ENCODE assay signal across 1 cellular context in the genomic region with DNA sequence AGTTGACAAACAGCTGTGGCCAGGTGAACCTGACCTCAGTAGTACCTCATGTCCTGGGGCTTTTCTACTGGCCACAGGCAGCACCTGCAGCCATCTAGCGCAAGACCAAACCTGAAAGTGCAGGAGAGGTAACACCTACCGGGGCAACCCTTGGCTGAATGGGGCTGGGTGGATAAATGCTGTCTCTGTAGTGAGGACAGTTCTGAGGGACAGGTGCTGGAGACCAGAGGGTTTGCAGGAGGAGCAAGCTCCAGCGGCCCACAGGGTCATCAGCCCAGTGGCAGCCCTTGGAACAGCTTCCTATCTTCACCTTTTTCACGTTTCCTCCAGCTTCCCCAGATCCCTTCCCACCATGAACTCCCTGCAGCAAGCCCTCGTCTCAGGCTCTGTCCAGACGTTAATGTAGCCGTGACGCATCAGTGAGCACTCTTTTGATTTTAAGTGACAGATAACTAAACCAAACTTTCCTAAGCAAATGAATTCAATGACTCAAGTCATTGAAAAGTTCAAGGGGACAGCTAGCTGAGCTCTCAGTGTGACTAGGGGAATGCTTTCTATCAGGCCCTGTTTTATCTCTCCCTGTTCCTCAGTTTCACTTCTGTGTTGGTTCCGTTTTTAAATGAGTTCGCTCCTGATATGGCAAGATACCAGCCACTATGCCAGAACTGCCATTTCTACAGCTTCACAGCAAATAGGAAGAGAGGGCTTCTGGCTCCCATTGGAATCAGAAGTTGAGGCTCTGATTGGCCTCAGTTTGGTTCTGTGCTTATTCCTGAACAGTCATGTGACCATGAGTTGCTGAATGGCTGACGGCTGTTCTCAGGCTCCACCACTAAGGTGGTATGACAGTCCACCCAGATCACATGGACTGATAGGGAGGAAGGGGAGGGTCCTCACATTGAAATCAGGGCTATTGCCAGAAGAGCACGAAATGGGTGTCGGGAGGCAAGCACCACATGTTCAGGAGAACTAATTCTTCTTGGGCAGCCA.
TF ChIP-seq lines count a peak whose summit lies in the region.

No MANE protein-coding gene starts in this region.

TF ChIP-seq in GM12878, 131 proteins besides CTCF, POLR2A, EP300 and RAD21:
- TF ChIP-seq NFXL1 (IDR thresholded peaks at IDR 0.05; ENCODE audit: borderline replicate concordance): peak; percentile 28; the same call in 1 of the 2 replicates
- TF ChIP-seq, protein P1, sequence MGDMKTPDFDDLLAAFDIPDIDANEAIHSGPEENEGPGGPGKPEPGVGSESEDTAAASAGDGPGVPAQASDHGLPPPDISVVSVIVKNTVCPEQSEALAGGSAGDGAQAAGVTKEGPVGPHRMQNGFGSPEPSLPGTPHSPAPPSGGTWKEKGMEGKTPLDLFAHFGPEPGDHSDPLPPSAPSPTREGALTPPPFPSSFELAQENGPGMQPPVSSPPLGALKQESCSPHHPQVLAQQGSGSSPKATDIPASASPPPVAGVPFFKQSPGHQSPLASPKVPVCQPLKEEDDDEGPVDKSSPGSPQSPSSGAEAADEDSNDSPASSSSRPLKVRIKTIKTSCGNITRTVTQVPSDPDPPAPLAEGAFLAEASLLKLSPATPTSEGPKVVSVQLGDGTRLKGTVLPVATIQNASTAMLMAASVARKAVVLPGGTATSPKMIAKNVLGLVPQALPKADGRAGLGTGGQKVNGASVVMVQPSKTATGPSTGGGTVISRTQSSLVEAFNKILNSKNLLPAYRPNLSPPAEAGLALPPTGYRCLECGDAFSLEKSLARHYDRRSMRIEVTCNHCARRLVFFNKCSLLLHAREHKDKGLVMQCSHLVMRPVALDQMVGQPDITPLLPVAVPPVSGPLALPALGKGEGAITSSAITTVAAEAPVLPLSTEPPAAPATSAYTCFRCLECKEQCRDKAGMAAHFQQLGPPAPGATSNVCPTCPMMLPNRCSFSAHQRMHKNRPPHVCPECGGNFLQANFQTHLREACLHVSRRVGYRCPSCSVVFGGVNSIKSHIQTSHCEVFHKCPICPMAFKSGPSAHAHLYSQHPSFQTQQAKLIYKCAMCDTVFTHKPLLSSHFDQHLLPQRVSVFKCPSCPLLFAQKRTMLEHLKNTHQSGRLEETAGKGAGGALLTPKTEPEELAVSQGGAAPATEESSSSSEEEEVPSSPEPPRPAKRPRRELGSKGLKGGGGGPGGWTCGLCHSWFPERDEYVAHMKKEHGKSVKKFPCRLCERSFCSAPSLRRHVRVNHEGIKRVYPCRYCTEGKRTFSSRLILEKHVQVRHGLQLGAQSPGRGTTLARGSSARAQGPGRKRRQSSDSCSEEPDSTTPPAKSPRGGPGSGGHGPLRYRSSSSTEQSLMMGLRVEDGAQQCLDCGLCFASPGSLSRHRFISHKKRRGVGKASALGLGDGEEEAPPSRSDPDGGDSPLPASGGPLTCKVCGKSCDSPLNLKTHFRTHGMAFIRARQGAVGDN (IDR thresholded peaks at IDR 0.05): no peak
- TF ChIP-seq, protein P2, sequence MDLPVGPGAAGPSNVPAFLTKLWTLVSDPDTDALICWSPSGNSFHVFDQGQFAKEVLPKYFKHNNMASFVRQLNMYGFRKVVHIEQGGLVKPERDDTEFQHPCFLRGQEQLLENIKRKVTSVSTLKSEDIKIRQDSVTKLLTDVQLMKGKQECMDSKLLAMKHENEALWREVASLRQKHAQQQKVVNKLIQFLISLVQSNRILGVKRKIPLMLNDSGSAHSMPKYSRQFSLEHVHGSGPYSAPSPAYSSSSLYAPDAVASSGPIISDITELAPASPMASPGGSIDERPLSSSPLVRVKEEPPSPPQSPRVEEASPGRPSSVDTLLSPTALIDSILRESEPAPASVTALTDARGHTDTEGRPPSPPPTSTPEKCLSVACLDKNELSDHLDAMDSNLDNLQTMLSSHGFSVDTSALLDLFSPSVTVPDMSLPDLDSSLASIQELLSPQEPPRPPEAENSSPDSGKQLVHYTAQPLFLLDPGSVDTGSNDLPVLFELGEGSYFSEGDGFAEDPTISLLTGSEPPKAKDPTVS (IDR thresholded peaks at IDR 0.05; ENCODE audit: low read depth, low read length): no peak
- TF ChIP-seq ETV6 (conservative IDR thresholded peaks at IDR 0.05 in 1 of 2, IDR thresholded peaks at IDR 0.05 in 1 of 2; ENCODE audit: borderline replicate concordance in 1 of 2, low read depth in 1 of 2): peak in 1 of 2 experiments; percentile 10; a peak in 1 of 4 replicates
- TF ChIP-seq SPI1 (IDR thresholded peaks at IDR 0.05; ENCODE audit: borderline replicate concordance, insufficient read depth, low read depth, low read length): peak; percentile 46; the same call in 1 of the 2 replicates
- 0 out of 4 replicates have a peak, but pooled peaks of 1 of the 2 experiments have one; percentile 3 for TF ChIP-seq IKZF2 (IDR thresholded peaks at IDR 0.05)
- TF ChIP-seq PAX5 (IDR thresholded peaks at IDR 0.05; ENCODE audit: borderline replicate concordance, low read depth, low read length): 0 out of 2 replicates have a peak, but pooled peaks have one; percentile 29
- no peak for TF ChIP-seq BCL11A (IDR thresholded peaks at IDR 0.05; ENCODE audit: low read depth, low read length)
- peak; percentile 62; the same call in 1 of the 2 replicates for TF ChIP-seq RAD51 (IDR thresholded peaks at IDR 0.05)
TF ChIP-seq in GM12878: peak in this region for 6.
